ENCODE assay signal across 21 cellular contexts in genomic region chr2:186980787-186981550, GRCh38.
"Had no signal": no experiment of that assay in that cellular context is flagged by ENCODE, and none has a peak within 500 bp of the region (broad histone marks: within the 10 kb centered on the region; RNA-seq: fewer than 3 reads in every experiment).

No MANE protein-coding gene starts in this region.

- H2AFZ ChIP-seq: parathyroid adenoma had no signal

- H3K4me1 Mint-ChIP-seq: activated naive CD8-positive, alpha-beta T cell treated with anti-CD3 and anti-CD28 coated beads for 36 hours; memory B cell; nephron; stimulated activated effector memory CD8-positive, alpha-beta T cell treated with anti-CD3 and anti-CD28 coated beads, Interleukin-12 subunit alpha, Interleukin-12 subunit beta, amount 100 ng/mL, for 72 hours; stimulated activated naive CD8-positive, alpha-beta T cell treated with anti-CD3 and anti-CD28 coated beads, Interleukin-15, amount 100 ng/mL, for 72 hours; WTC11 had no signal

- H3K79me2 ChIP-seq: parathyroid adenoma had no signal

- H3K9me3 ChIP-seq: breast epithelium, colonic mucosa, neutrophil, tibial artery had no signal

- H3K36me3 ChIP-seq: breast epithelium, colonic mucosa, heart right ventricle, neutrophil, tibial artery had no signal

- H3K27me3 Mint-ChIP-seq: activated naive CD8-positive, alpha-beta T cell treated with anti-CD3 and anti-CD28 coated beads for 36 hours; memory B cell; stimulated activated naive CD8-positive, alpha-beta T cell treated with anti-CD3 and anti-CD28 coated beads, Interleukin-15, amount 100 ng/mL, for 72 hours had no signal

- H3K4me3 Mint-ChIP-seq: activated naive CD8-positive, alpha-beta T cell treated with anti-CD3 and anti-CD28 coated beads for 36 hours; memory B cell; nephron; stimulated activated effector memory CD8-positive, alpha-beta T cell treated with anti-CD3 and anti-CD28 coated beads, Interleukin-12 subunit alpha, Interleukin-12 subunit beta, amount 100 ng/mL, for 72 hours; stimulated activated naive CD8-positive, alpha-beta T cell treated with anti-CD3 and anti-CD28 coated beads, Interleukin-15, amount 100 ng/mL, for 72 hours; WTC11 had no signal

- H3K27me3 ChIP-seq: breast epithelium, colonic mucosa, heart right ventricle, neutrophil, tibial artery had no signal

- H3K9ac ChIP-seq: parathyroid adenoma had no signal

- H3K4me3 ChIP-seq: breast epithelium, colonic mucosa, heart right ventricle, tibial artery had no signal

- H3K27ac ChIP-seq: breast epithelium, colonic mucosa, heart right ventricle, neutrophil, parathyroid adenoma, tibial artery had no signal

- H3K27ac Mint-ChIP-seq: activated naive CD8-positive, alpha-beta T cell treated with anti-CD3 and anti-CD28 coated beads for 36 hours; memory B cell; nephron; stimulated activated effector memory CD8-positive, alpha-beta T cell treated with anti-CD3 and anti-CD28 coated beads, Interleukin-12 subunit alpha, Interleukin-12 subunit beta, amount 100 ng/mL, for 72 hours; stimulated activated naive CD8-positive, alpha-beta T cell treated with anti-CD3 and anti-CD28 coated beads, Interleukin-15, amount 100 ng/mL, for 72 hours; WTC11 had no signal

- H3K36me3 Mint-ChIP-seq: activated naive CD8-positive, alpha-beta T cell treated with anti-CD3 and anti-CD28 coated beads for 36 hours; memory B cell; stimulated activated effector memory CD8-positive, alpha-beta T cell treated with anti-CD3 and anti-CD28 coated beads, Interleukin-12 subunit alpha, Interleukin-12 subunit beta, amount 100 ng/mL, for 72 hours; WTC11 had no signal

- H3K4me1 ChIP-seq: breast epithelium, colonic mucosa, heart right ventricle, parathyroid adenoma, tibial artery had no signal

- DNase-seq: activated CD4-positive, alpha-beta T cell treated with anti-CD3 and anti-CD28 coated beads, Interleukin-2, amount 50 U/mL, for 48 hours; activated naive CD4-positive, alpha-beta T cell treated with Interleukin-2 at 50 U/mL for 16 hours; activated naive CD8-positive, alpha-beta T cell treated with anti-CD3 and anti-CD28 coated beads for 36 hours; activated T-cell treated with anti-CD3 and anti-CD28 coated beads, Interleukin-2, amount 50 U/mL, for 48 hours; amniotic stem cell; colonic mucosa; heart right ventricle; islet precursor cell; left cardiac atrium; right cardiac atrium; stimulated activated CD4-positive, alpha-beta T cell treated with anti-CD3 and anti-CD28 coated beads, Interleukin-2, amount 100 ng/mL, for 24 hours; stimulated activated naive CD8-positive, alpha-beta T cell treated with anti-CD3 and anti-CD28 coated beads, Interleukin-15, amount 100 ng/mL, for 72 hours; T-helper 9 cell; tibial artery had no signal

- H3K9me3 Mint-ChIP-seq: activated naive CD8-positive, alpha-beta T cell treated with anti-CD3 and anti-CD28 coated beads for 36 hours; memory B cell; WTC11 had no signal
